In genomic region chr15:32908135-32908801, GRCh38 we compare ENCODE assay signal across 8 cellular contexts.
DNase-seq lines count a peak whose midpoint lies in the region; ATAC-seq and TF ChIP-seq lines count a peak whose summit lies in the region.

No MANE protein-coding gene starts in this region.

- no peak overlapping the region for H2AFZ ChIP-seq in ACC112 (ENCODE audit: low read length, unreplicated experiment)
- H2AFZ ChIP-seq in fibroblast of lung (ENCODE audit: low read length) = no peak overlapping the region

- H3K36me3 ChIP-seq in ACC112 (ENCODE audit: insufficient read depth, low read length) (no peaks in the 10 kb centered on the region), fibroblast of lung (ENCODE audit: control insufficient read depth, insufficient read depth, low read length) (no peaks in the 10 kb centered on the region)

- no peak overlapping the region for H3K4me3 Mint-ChIP-seq in natural killer cell

- H3K4me1 ChIP-seq in ACC112 (ENCODE audit: control insufficient read depth, insufficient read depth, low read length, unreplicated experiment) = peaks cover 21% of the 10 kb centered on the region
- peaks cover 17% of the 10 kb centered on the region for H3K4me1 ChIP-seq in fibroblast of lung (ENCODE audit: control insufficient read depth, extremely low read depth, insufficient read depth, low read length)

- H4K20me1 ChIP-seq in fibroblast of lung (ENCODE audit: control insufficient read depth, extremely low read depth, insufficient read depth, low read length) = no peaks in the 10 kb centered on the region

- H3K27me3 Mint-ChIP-seq in natural killer cell (ENCODE audit: low read depth in 2 of 2) = peaks cover 3 to 25% of the 10 kb centered on the region in 2 donors

- no peak overlapping the region for H3K9ac ChIP-seq in fibroblast of lung (ENCODE audit: insufficient read depth, low read length)

- TF ChIP-seq CTCF in fibroblast of lung (conservative IDR thresholded peaks at IDR 0.05 in 1 of 2, IDR thresholded peaks at IDR 0.05 in 1 of 2; ENCODE audit: low read depth in 1 of 2, low read length in 2 of 2) (no peak), natural killer cell (IDR thresholded peaks at IDR 0.05) (no peak)

- H3K27me3 ChIP-seq in ACC112 (ENCODE audit: insufficient read depth, low read length) (no peaks in the 10 kb centered on the region), fibroblast of lung (ENCODE audit: control insufficient read depth, insufficient read depth, low read length) (no peaks in the 10 kb centered on the region)

- no peaks in the 10 kb centered on the region for H3K9me3 Mint-ChIP-seq in natural killer cell

- DNase-seq in fibroblast of lung (ENCODE audit: low read depth in 2 of 2) (peak; percentile 52 to 86), foreskin melanocyte (no peak), GOT3 (lab: John Stamatoyannopoulos, UW) (no peak), natural killer cell (no peak), epidermal melanocyte (ENCODE audit: insufficient read length, low spot score) (no peak)

- H3K4me3 ChIP-seq in ACC112 (ENCODE audit: low read depth, low read length) (no peak overlapping the region), fibroblast of lung (replicated peaks in 1 of 4; ENCODE audit: control extremely low read depth in 1 of 4, insufficient read depth in 1 of 4, low read depth in 3 of 4, low read length in 4 of 4) (no peak overlapping the region)

- H3K27ac ChIP-seq in ACC112 (ENCODE audit: low read depth, low read length) (peak overlapping the region; percentile 59; the same call in 1 of the 2 replicates), fibroblast of lung (ENCODE audit: insufficient read depth, low read length) (peak overlapping the region; percentile 68)

- H3K4me1 Mint-ChIP-seq in natural killer cell = no peaks in the 10 kb centered on the region

- intact Hi-C loops in natural killer cell (cut with micrococcal nuclease) = no loop called here

- H3K27ac Mint-ChIP-seq in natural killer cell = no peak overlapping the region

- H3K4me2 ChIP-seq in fibroblast of lung (ENCODE audit: extremely low read depth, insufficient read depth, low read length) = no peak overlapping the region

- H3K79me2 ChIP-seq in ACC112 (ENCODE audit: control insufficient read depth, insufficient read depth, low read length, unreplicated experiment) = no peaks in the 10 kb centered on the region
- H3K79me2 ChIP-seq in fibroblast of lung (ENCODE audit: control insufficient read depth, insufficient read depth, low read length) = peaks cover under 1% of the 10 kb centered on the region

- ATAC-seq in GM19463 (IDR thresholded peaks at IDR 0.05; ENCODE audit: unreplicated experiment) (peak; percentile 87), HG03354 (IDR thresholded peaks at IDR 0.05; ENCODE audit: poor library complexity, severe bottlenecking, unreplicated experiment) (peak; percentile 92), natural killer cell (no peak)

- H3K36me3 Mint-ChIP-seq in natural killer cell = no peaks in the 10 kb centered on the region

- H3K9me3 ChIP-seq in fibroblast of lung (ENCODE audit: control insufficient read depth, insufficient read depth, low read depth, low read length) = no peaks in the 10 kb centered on the region

Comparison
In these comparisons a context has a peak if more than half of its experiments do, and no peak if none do; other contexts are left out.
1. ATAC-seq: peak in GM19463 (single experiment) and HG03354 (single experiment); none in natural killer cell (0 of 3).
2. DNase-seq: peak in fibroblast of lung (2 of 2); none in foreskin melanocyte (single experiment), GOT3 (single experiment), natural killer cell (single experiment) and epidermal melanocyte (single experiment).